In the genomic region with DNA sequence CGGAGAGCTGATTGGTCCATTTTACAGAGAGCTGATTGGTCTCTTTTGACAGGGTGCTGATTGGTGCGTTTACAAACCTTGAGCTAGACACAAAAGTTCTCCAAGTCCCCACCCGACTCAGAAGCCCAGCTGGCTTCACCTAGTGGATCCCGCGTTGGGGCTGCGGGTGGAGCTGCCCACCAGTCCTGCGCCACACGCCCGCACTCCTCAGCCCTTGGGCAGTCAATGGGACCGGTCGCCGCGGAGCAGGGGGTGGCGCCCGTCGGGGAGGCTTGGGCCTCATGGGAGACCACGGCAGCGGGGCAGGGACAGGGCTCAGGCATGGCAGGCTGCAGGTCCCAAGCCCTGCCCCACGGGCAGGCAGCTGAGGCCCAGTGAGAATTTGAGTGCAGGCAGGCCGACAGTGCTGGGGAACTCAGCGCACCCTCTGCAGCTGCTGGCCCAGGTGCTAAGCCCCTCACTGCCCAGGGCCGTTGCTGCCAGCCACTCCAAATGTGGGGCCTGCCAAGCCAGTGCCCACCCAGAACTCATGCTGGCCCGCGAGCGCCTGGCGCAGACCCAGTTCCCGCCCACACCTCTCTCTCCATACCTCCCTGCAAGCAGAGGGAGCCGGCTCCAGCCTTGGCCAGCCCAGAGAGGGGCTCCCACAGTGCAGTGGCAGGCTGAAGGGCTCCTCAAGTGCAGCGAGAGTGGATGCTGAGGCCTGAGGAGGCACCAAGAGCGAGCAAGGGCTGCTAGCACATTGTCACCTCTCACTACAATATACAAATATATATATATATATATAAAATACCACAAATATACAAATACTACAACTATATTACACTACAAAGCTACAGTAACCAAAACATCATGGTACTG, we compare ENCODE assay signal across 31 cellular contexts.
"Had no signal": no experiment of that assay in that cellular context is flagged by ENCODE, and none has a peak within 500 bp of the region (broad histone marks: within the 10 kb centered on the region; RNA-seq: fewer than 3 reads in every experiment).

No MANE protein-coding gene starts in this region.

- H3K4me3 Mint-ChIP-seq: naive thymus-derived CD8-positive, alpha-beta T cell; nephron; neural progenitor cell; stimulated activated naive B cell treated with anti-CD40 and anti-IgM and Interleukin-4, amounts not matched to agents 10 μg/mL and 1 μg/mL and 100 μg/mL, for 72 hours had no signal

- H3K9me3 ChIP-seq: right atrium auricular region, right lobe of liver, testis, thyroid gland, uterus had no signal

- H3K36me3 ChIP-seq: lower lobe of right lung, neural progenitor cell, neutrophil, ovary, right atrium auricular region, right lobe of liver, thyroid gland, transverse colon, uterus had no signal

- H3K27me3 ChIP-seq: heart right ventricle, hepatocyte, neural progenitor cell, neutrophil, ovary, right atrium auricular region, right lobe of liver, stomach, testis, thyroid gland, transverse colon, uterus had no signal

- DNase-seq: heart right ventricle; islet precursor cell; kidney glomerular epithelial cell; left cardiac atrium; left ventricle myocardium superior; lower lobe of right lung; mammary epithelial cell; mesenchymal stem cell; naive thymus-derived CD8-positive, alpha-beta T cell; occipital lobe; ovary; right lobe of liver; stimulated activated CD4-positive, alpha-beta T cell treated with anti-CD3 and anti-CD28 coated beads, Interleukin-12 subunit alpha, Interleukin-12 subunit beta, amount 100 ng/mL, for 4 hours; stimulated activated CD4-positive, alpha-beta T cell treated with anti-CD3 and anti-CD28 coated beads, Interleukin-15, amount 100 ng/mL, for 24 hours; stimulated activated CD4-positive, alpha-beta T cell treated with anti-CD3 and anti-CD28 coated beads, Interleukin-2, amount 100 ng/mL, for 24 hours; stimulated activated CD4-positive, alpha-beta T cell treated with anti-CD3 and anti-CD28 coated beads, Interleukin-4, amount 100 ng/mL, for 1 hour; stimulated activated naive B cell treated with anti-CD40 and anti-IgM and Interleukin-4, amounts not matched to agents 10 μg/mL and 1 μg/mL and 100 μg/mL, for 72 hours; stimulated activated naive CD8-positive, alpha-beta T cell treated with anti-CD3 and anti-CD28 coated beads, Interleukin-15, Interleukin-2, amounts not matched to agents 100 U/mL and 50 U/mL, for 24 hours; stomach; testis; thyroid gland; transverse colon; uterus had no signal

- H3K4me1 ChIP-seq: lower lobe of right lung, neural progenitor cell, right lobe of liver, testis, uterus had no signal

- H3K4me1 Mint-ChIP-seq: nephron; neural progenitor cell; stimulated activated naive B cell treated with anti-CD40 and anti-IgM and Interleukin-4, amounts not matched to agents 10 μg/mL and 1 μg/mL and 100 μg/mL, for 72 hours had no signal

- H3K27me3 Mint-ChIP-seq: progenitor cell of endocrine pancreas; stimulated activated naive B cell treated with anti-CD40 and anti-IgM and Interleukin-4, amounts not matched to agents 10 μg/mL and 1 μg/mL and 100 μg/mL, for 72 hours had no signal

- H3K4me3 ChIP-seq: heart right ventricle, hepatocyte, lower lobe of right lung, neural progenitor cell, ovary, right atrium auricular region, right lobe of liver, skin epidermis, stomach, testis, thyroid gland, transverse colon, uterus had no signal

- ATAC-seq: left cardiac atrium; left lobe of liver; left ventricle myocardium superior; naive thymus-derived CD8-positive, alpha-beta T cell; stimulated activated naive B cell treated with anti-CD40 and anti-IgM and Interleukin-4, amounts not matched to agents 10 μg/mL and 1 μg/mL and 100 μg/mL, for 72 hours; stimulated activated naive CD8-positive, alpha-beta T cell treated with anti-CD3 and anti-CD28 coated beads, Interleukin-15, Interleukin-2, amounts not matched to agents 100 U/mL and 50 U/mL, for 24 hours had no signal

- H2AFZ ChIP-seq: hepatocyte, neural progenitor cell had no signal

- H3K27ac ChIP-seq: heart right ventricle, hepatocyte, lower lobe of right lung, neural progenitor cell, neutrophil, ovary, right atrium auricular region, right lobe of liver, skin epidermis, stomach, testis, thyroid gland, transverse colon, uterus had no signal

- H3K4me2 ChIP-seq: hepatocyte, neural progenitor cell had no signal

- H3K9ac ChIP-seq: neural progenitor cell had no signal
